ENCODE assay signal across 11 cellular contexts in genomic region chr6:158826819-158827501, GRCh38. TPM values are rescaled to one million over a fixed set of nuclear protein-coding genes. Genes with fewer than 3 reads are reported as not detected.
A peak's percentile ranks its signal among the peaks of the same experiment; 100 is the strongest.
DNase-seq lines count a peak whose midpoint lies in the region; ATAC-seq and TF ChIP-seq lines count a peak whose summit lies in the region.
"Had no signal": no experiment of that assay in that cellular context is flagged by ENCODE, and none has a peak within 500 bp of the region (broad histone marks: within the 10 kb centered on the region; RNA-seq: fewer than 3 reads in every experiment).

No MANE protein-coding gene starts in this region.

- H3K36me3 ChIP-seq in DOHH2 (ENCODE audit: control insufficient read depth, low read length) (no peaks in the 10 kb centered on the region), A673 (ENCODE audit: insufficient read depth, low read length, poor library complexity, severe bottlenecking) (no peaks in the 10 kb centered on the region)

- H3K4me1 Mint-ChIP-seq in activated T-helper 17 cell treated with anti-CD3 and anti-CD28 coated beads, Interleukin-2, amount 50 U/mL, for 72 hours, result peaks cover 5% of the 10 kb centered on the region

- no peak for DNase-seq in A673 (ENCODE audit: low spot score)
- DNase-seq in effector CD4-positive, alpha-beta T cell, result no peak
- no peak for DNase-seq in activated T-cell treated with anti-CD3 and anti-CD28 coated beads, Interleukin-2, amount 50 U/mL, for 48 hours
- DNase-seq in C1 segment of cervical spinal cord (lab: John Stamatoyannopoulos, UW), result no peak
- DNase-seq: activated naive CD4-positive, alpha-beta T cell treated with anti-CD3 and anti-CD28 coated beads, Interleukin-2, amount 10 ng/mL, durations not matched to agents 7 days and 5 days; AML-193; NCI-H1436 had no signal

- H3K27me3 ChIP-seq in DOHH2 (ENCODE audit: control insufficient read depth, low read length) (no peaks in the 10 kb centered on the region), A673 (replicated peaks; ENCODE audit: insufficient read depth, low read depth, low read length, poor library complexity) (no peaks in the 10 kb centered on the region)

- no peak for TF ChIP-seq CTCF in DOHH2 (IDR thresholded peaks at IDR 0.05; ENCODE audit: low read depth, low read length, poor library complexity, severe bottlenecking)
- no peak for TF ChIP-seq CTCF in A673 (conservative IDR thresholded peaks at IDR 0.05; ENCODE audit: low read depth, low read length)

- no peak overlapping the region for H3K4me3 Mint-ChIP-seq in activated T-helper 17 cell treated with anti-CD3 and anti-CD28 coated beads, Interleukin-2, amount 50 U/mL, for 72 hours
- H3K4me3 Mint-ChIP-seq: activated naive CD4-positive, alpha-beta T cell treated with anti-CD3 and anti-CD28 coated beads, Interleukin-2, amount 10 ng/mL, durations not matched to agents 7 days and 5 days had no signal

- H3K27ac Mint-ChIP-seq in activated T-helper 17 cell treated with anti-CD3 and anti-CD28 coated beads, Interleukin-2, amount 50 U/mL, for 72 hours, result peak overlapping the region; percentile 40
- H3K27ac Mint-ChIP-seq: activated naive CD4-positive, alpha-beta T cell treated with anti-CD3 and anti-CD28 coated beads, Interleukin-2, amount 10 ng/mL, durations not matched to agents 7 days and 5 days had no signal

- H3K9me2 ChIP-seq in DOHH2 (replicated peaks; ENCODE audit: control insufficient read depth, low read length), result no peaks in the 10 kb centered on the region

- no peaks in the 10 kb centered on the region for H3K79me2 ChIP-seq in DOHH2 (ENCODE audit: control insufficient read depth, low read length)

- intact Hi-C loops in A673 (cut with micrococcal nuclease; ENCODE audit: unreplicated experiment), result no loop called here

- peaks cover 32% of the 10 kb centered on the region for H3K4me1 ChIP-seq in DOHH2 (ENCODE audit: control insufficient read depth, low read length)
- no peaks in the 10 kb centered on the region for H3K4me1 ChIP-seq in A673 (ENCODE audit: insufficient read depth, low read length, poor library complexity, severe bottlenecking)

- H3K9me3 ChIP-seq in DOHH2 (ENCODE audit: control insufficient read depth, insufficient read depth, low read length) (no peaks in the 10 kb centered on the region), A673 (ENCODE audit: low read depth, low read length, poor library complexity, severe bottlenecking) (no peaks in the 10 kb centered on the region)

- no peaks in the 10 kb centered on the region for H3F3A ChIP-seq in DOHH2 (ENCODE audit: control insufficient read depth, insufficient read depth)

- CTCF ChIA-PET in A673 (lab: Charles Lee), result no interaction called here

- BruUV-seq in A673 (replicated peaks; lab: Mats Ljungman, UMichigan), result no TSS peak

- no peaks in the 10 kb centered on the region for H3K36me3 Mint-ChIP-seq in activated T-helper 17 cell treated with anti-CD3 and anti-CD28 coated beads, Interleukin-2, amount 50 U/mL, for 72 hours (ENCODE audit: low read depth)
- H3K36me3 Mint-ChIP-seq: activated naive CD4-positive, alpha-beta T cell treated with anti-CD3 and anti-CD28 coated beads, Interleukin-2, amount 10 ng/mL, durations not matched to agents 7 days and 5 days had no signal

- POLR2A ChIA-PET in A673 (lab: Charles Lee; ENCODE audit: low non-redundant PET), result interaction anchor here (0.5 to 0.6 kb wide), 2 partner anchors 12 to 28 kb away, joined by 3 to 12 read pairs; no protein-coding TSS in a partner anchor

- no peaks in the 10 kb centered on the region for H3K9me3 Mint-ChIP-seq in activated T-helper 17 cell treated with anti-CD3 and anti-CD28 coated beads, Interleukin-2, amount 50 U/mL, for 72 hours
- H3K9me3 Mint-ChIP-seq: activated naive CD4-positive, alpha-beta T cell treated with anti-CD3 and anti-CD28 coated beads, Interleukin-2, amount 10 ng/mL, durations not matched to agents 7 days and 5 days had no signal

- H3K4me2 ChIP-seq in DOHH2 (ENCODE audit: low read length), result peak overlapping the region; percentile 24

- H3K27ac ChIP-seq in DOHH2 (ENCODE audit: low read depth, low read length), result peak overlapping the region; percentile 9; the same call in 1 of the 2 replicates
- no peak overlapping the region for H3K27ac ChIP-seq in A673 (ENCODE audit: low read depth, low read length, poor library complexity, severe bottlenecking)

- no peaks in the 10 kb centered on the region for H3K27me3 Mint-ChIP-seq in activated T-helper 17 cell treated with anti-CD3 and anti-CD28 coated beads, Interleukin-2, amount 50 U/mL, for 72 hours

- no peaks in the 10 kb centered on the region for H4K20me1 ChIP-seq in DOHH2 (ENCODE audit: control insufficient read depth, insufficient read depth, low read depth, low read length)

- peak overlapping the region; percentile 11; the same call in 1 of the 2 replicates for H3K4me3 ChIP-seq in DOHH2 (ENCODE audit: low read length)
- H3K4me3 ChIP-seq in A673 (ENCODE audit: low read depth, low read length, poor library complexity, severe bottlenecking), result no peak overlapping the region

- ATAC-seq in GM19351 (IDR thresholded peaks at IDR 0.05; ENCODE audit: unreplicated experiment) (peak; percentile 75), HG02938 (IDR thresholded peaks at IDR 0.05; ENCODE audit: unreplicated experiment) (peak; percentile 67)
- no peak for ATAC-seq in activated T-helper 17 cell treated with anti-CD3 and anti-CD28 coated beads, Interleukin-2, amount 50 U/mL, for 72 hours (replicated peaks)

RNA-seq across cellular contexts. Expression of gene EZR, which starts 7.8 kb away (rescaled TPM):
- total RNA-seq in activated T-helper 17 cell treated with anti-CD3 and anti-CD28 coated beads, Interleukin-2, amount 50 U/mL, for 72 hours, result 100 to 1,000 TPM; 159 to 212 TPM
- total RNA-seq in A673 (2021), result 144 and 146 TPM in 2 replicates
